Comparison of ENCODE assay signal across 21 cellular contexts in the genomic region with DNA sequence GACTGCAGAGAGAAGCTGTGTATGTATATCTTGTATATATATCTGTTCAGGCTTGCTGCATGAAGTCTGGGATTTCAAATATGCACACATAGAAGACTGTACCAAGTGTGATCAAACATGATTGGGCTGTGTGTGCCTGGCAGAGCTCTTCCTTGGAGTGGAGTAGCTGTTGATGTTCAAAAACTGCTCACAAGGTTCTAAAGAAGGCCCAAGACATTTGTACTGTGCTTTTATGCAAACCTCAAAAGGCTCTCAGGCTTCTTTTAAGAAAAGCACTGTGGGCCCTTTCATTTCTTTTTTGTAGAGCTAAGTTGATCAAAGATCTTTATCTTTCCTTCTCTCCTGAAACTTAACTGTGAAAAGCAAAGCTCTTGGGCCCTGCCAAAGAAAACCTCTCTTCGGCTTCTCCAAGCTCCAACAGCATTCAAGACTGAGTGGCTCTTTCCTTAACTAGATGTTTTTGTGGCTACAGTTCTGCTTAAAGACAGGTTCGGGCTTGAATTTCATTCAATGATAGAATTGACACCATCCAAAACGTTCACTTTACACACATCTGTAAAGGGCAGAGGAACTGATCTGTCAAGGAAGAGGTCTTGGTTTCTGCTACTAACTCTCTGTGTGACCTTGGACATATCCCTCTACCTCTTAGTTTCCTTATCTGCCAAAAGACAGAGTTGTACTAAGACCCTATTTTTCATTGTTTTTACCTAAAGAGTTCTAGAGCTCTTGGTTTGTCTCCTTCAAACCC.
DNase-seq lines count a peak whose midpoint lies in the region; ATAC-seq and TF ChIP-seq lines count a peak whose summit lies in the region.
"Had no signal": no experiment of that assay in that cellular context is flagged by ENCODE, and none has a peak within 500 bp of the region (broad histone marks: within the 10 kb centered on the region; RNA-seq: fewer than 3 reads in every experiment).

No MANE protein-coding gene starts in this region.

- H3K14ac ChIP-seq in mesenchymal stem cell (ENCODE audit: low read length in 2 of 2) = no peak overlapping the region

- TF ChIP-seq CTCF in gastrocnemius medialis (IDR thresholded peaks at IDR 0.05 in 4 of 5, conservative IDR thresholded peaks at IDR 0.05 in 1 of 5) = no peak

- peak overlapping the region; percentile 41 for H3K9ac ChIP-seq in mesenchymal stem cell (ENCODE audit: low read length)

- no peak overlapping the region for H2BK15ac ChIP-seq in mesenchymal stem cell (ENCODE audit: low read depth, poor library complexity, severe bottlenecking)

- in situ Hi-C loops in gastrocnemius medialis (cut with MboI; ENCODE audit: low sequenced_read_pairs in 4 of 4) = no loop called here

- no peaks in the 10 kb centered on the region for H3K36me3 ChIP-seq in CD4-positive, CD25-positive, alpha-beta regulatory T cell (ENCODE audit: control insufficient read depth, insufficient read depth, low read length)
- H3K36me3 ChIP-seq in mesenchymal stem cell (ENCODE audit: control insufficient read depth in 1 of 2, insufficient read depth in 2 of 2, low read depth in 1 of 2, low read length in 2 of 2) (no peaks in the 10 kb centered on the region), gastrocnemius medialis (no peaks in the 10 kb centered on the region)
- H3K36me3 ChIP-seq: ovary, tibial artery had no signal

- peak in 1 of 2 donors; percentile 12 for ATAC-seq in CD4-positive, CD25-positive, alpha-beta regulatory T cell (ENCODE audit: low read depth in 2 of 2)
- ATAC-seq in GM18498 (IDR thresholded peaks at IDR 0.05; ENCODE audit: unreplicated experiment) (peak; percentile 41), gastrocnemius medialis (no peak), HG03039 (IDR thresholded peaks at IDR 0.05; ENCODE audit: unreplicated experiment) (no peak)
- ATAC-seq: mucosa of descending colon, PC-3 had no signal

- peak overlapping the region; percentile 13 to 70 (median 36) for H3K4me3 Mint-ChIP-seq in CD4-positive, CD25-positive, alpha-beta regulatory T cell
- H3K4me3 Mint-ChIP-seq in activated T-helper 1 cell treated with anti-CD3 and anti-CD28 coated beads, Interleukin-12 subunit alpha, Interleukin-12 subunit beta, Interleukin-2, Interleukin-4 antibody, amounts not matched to agents 30 ng/mL and 10 ng/mL and 1 ng/mL, durations not matched to agents 14 hours and 24 hours and 36 hours = peak overlapping the region; percentile 65
- H3K4me3 Mint-ChIP-seq: B cell, endodermal cell had no signal

- intact Hi-C loops in activated T-helper 1 cell treated with anti-CD3 and anti-CD28 coated beads, Interleukin-12 subunit alpha, Interleukin-12 subunit beta, Interleukin-2, Interleukin-4 antibody, amounts not matched to agents 30 ng/mL and 10 ng/mL and 1 ng/mL, durations not matched to agents 14 hours and 24 hours and 36 hours (cut with micrococcal nuclease) = loop anchor here (1.0 to 2.0 kb wide), 2 partner anchors 8 to 28 kb away; no protein-coding TSS in a partner anchor
- intact Hi-C loops in gastrocnemius medialis (cut with DNase I; ENCODE audit: low total_unique reads) = no loop called here

- H3K23ac ChIP-seq in mesenchymal stem cell (ENCODE audit: low read length in 2 of 2) = no peak overlapping the region

- 100% methylated on average over 3 of the region's 3 CpGs for WGBS in mesenchymal stem cell

- peak overlapping the region; percentile 53 for H3K27ac ChIP-seq in CD4-positive, CD25-positive, alpha-beta regulatory T cell (ENCODE audit: insufficient read depth, low read length, poor library complexity, severe bottlenecking)
- H3K27ac ChIP-seq in mesenchymal stem cell (ENCODE audit: low read length, poor library complexity, severe bottlenecking) (no peak overlapping the region), gastrocnemius medialis (no peak overlapping the region)
- H3K27ac ChIP-seq: ovary had no signal

- H3K27me3 Mint-ChIP-seq in CD4-positive, CD25-positive, alpha-beta regulatory T cell = peaks cover 11% of the 10 kb centered on the region
- H3K27me3 Mint-ChIP-seq in activated T-helper 1 cell treated with anti-CD3 and anti-CD28 coated beads, Interleukin-12 subunit alpha, Interleukin-12 subunit beta, Interleukin-2, Interleukin-4 antibody, amounts not matched to agents 30 ng/mL and 10 ng/mL and 1 ng/mL, durations not matched to agents 14 hours and 24 hours and 36 hours (ENCODE audit: insufficient read depth) = no peaks in the 10 kb centered on the region

- no peak overlapping the region for H3K4ac ChIP-seq in mesenchymal stem cell (ENCODE audit: low read depth in 1 of 2, low read length in 2 of 2)

- peak overlapping the region; percentile 87 to 100 (median 87) for H3K27ac Mint-ChIP-seq in CD4-positive, CD25-positive, alpha-beta regulatory T cell
- peak overlapping the region; percentile 88 for H3K27ac Mint-ChIP-seq in activated T-helper 1 cell treated with anti-CD3 and anti-CD28 coated beads, Interleukin-12 subunit alpha, Interleukin-12 subunit beta, Interleukin-2, Interleukin-4 antibody, amounts not matched to agents 30 ng/mL and 10 ng/mL and 1 ng/mL, durations not matched to agents 14 hours and 24 hours and 36 hours
- H3K27ac Mint-ChIP-seq: B cell, endodermal cell had no signal

- DNase-seq in CD4-positive, CD25-positive, alpha-beta regulatory T cell = peak in 1 of 3 donors; percentile 44
- DNase-seq in activated T-helper 1 cell treated with anti-CD3 and anti-CD28 coated beads, Interleukin-12 subunit alpha, Interleukin-12 subunit beta, Interleukin-2, Interleukin-4 antibody, amounts not matched to agents 30 ng/mL and 10 ng/mL and 1 ng/mL, durations not matched to agents 14 hours and 24 hours and 36 hours (ENCODE audit: low spot score) = no peak
- DNase-seq in mesenchymal stem cell (no peak), middle frontal gyrus (ENCODE audit: extremely low spot score, low spot score) (no peak), gastrocnemius medialis (no peak), SHP77 (lab: John Stamatoyannopoulos, UW) (no peak)
- DNase-seq: cerebellar nuclear complex; endodermal cell; HCEC 1CT; hypothalamus; mucosa of descending colon; NCI-H2081 treated with DMSO at 0.1 percent for 48 hours; NCI-H526 treated with DMSO at 0.1 percent for 48 hours; ovary; PC-3; stimulated activated CD4-positive, alpha-beta T cell treated with anti-CD3 and anti-CD28 coated beads, Interleukin-4, amount 100 ng/mL, for 24 hours; stimulated activated CD8-positive, alpha-beta memory T cell treated with anti-CD3 and anti-CD28 coated beads, Interleukin-4, amount 100 ng/mL, for 48 hours; tibial artery had no signal

- no peak for TF ChIP-seq POLR2A in gastrocnemius medialis (IDR thresholded peaks at IDR 0.05)

- H2BK5ac ChIP-seq in mesenchymal stem cell (ENCODE audit: low read depth, low read length, poor library complexity, severe bottlenecking) = no peak overlapping the region

- no peak overlapping the region for H2AFZ ChIP-seq in mesenchymal stem cell (ENCODE audit: low read depth, low read length)

- H2BK12ac ChIP-seq in mesenchymal stem cell (ENCODE audit: low read length in 2 of 2) = no peak overlapping the region

- no peak overlapping the region for H3K4me2 ChIP-seq in mesenchymal stem cell (ENCODE audit: low read length, poor library complexity, severe bottlenecking)

- H3K18ac ChIP-seq in mesenchymal stem cell (ENCODE audit: low read depth in 1 of 2, low read length in 2 of 2) = no peak overlapping the region

- peaks cover 34% of the 10 kb centered on the region for H3K4me1 ChIP-seq in CD4-positive, CD25-positive, alpha-beta regulatory T cell (ENCODE audit: control insufficient read depth, insufficient read depth, low read length, poor library complexity, severe bottlenecking)
- H3K4me1 ChIP-seq in mesenchymal stem cell (ENCODE audit: control insufficient read depth, insufficient read depth, low read depth, low read length) (no peaks in the 10 kb centered on the region), gastrocnemius medialis (no peaks in the 10 kb centered on the region)

- H3K9me3 ChIP-seq in CD4-positive, CD25-positive, alpha-beta regulatory T cell (ENCODE audit: control insufficient read depth in 2 of 2, low read length in 2 of 2) = no peaks in the 10 kb centered on the region
- H3K9me3 ChIP-seq in mesenchymal stem cell (ENCODE audit: control insufficient read depth, low read length) (peaks cover 4% of the 10 kb centered on the region), gastrocnemius medialis (no peaks in the 10 kb centered on the region)
- H3K9me3 ChIP-seq: mucosa of descending colon, ovary, tibial artery had no signal

- peaks cover 0 to 2% (median 0%) of the 10 kb centered on the region in 7 donors for H3K9me3 Mint-ChIP-seq in CD4-positive, CD25-positive, alpha-beta regulatory T cell
- H3K9me3 Mint-ChIP-seq in activated T-helper 1 cell treated with anti-CD3 and anti-CD28 coated beads, Interleukin-12 subunit alpha, Interleukin-12 subunit beta, Interleukin-2, Interleukin-4 antibody, amounts not matched to agents 30 ng/mL and 10 ng/mL and 1 ng/mL, durations not matched to agents 14 hours and 24 hours and 36 hours = peaks cover 2% of the 10 kb centered on the region

- H4K8ac ChIP-seq in mesenchymal stem cell (ENCODE audit: low read length) = no peak overlapping the region

- no peaks in the 10 kb centered on the region for H3K36me3 Mint-ChIP-seq in CD4-positive, CD25-positive, alpha-beta regulatory T cell
- peaks cover 10% of the 10 kb centered on the region for H3K36me3 Mint-ChIP-seq in activated T-helper 1 cell treated with anti-CD3 and anti-CD28 coated beads, Interleukin-12 subunit alpha, Interleukin-12 subunit beta, Interleukin-2, Interleukin-4 antibody, amounts not matched to agents 30 ng/mL and 10 ng/mL and 1 ng/mL, durations not matched to agents 14 hours and 24 hours and 36 hours (ENCODE audit: low read depth)

- H3K27me3 ChIP-seq in CD4-positive, CD25-positive, alpha-beta regulatory T cell (ENCODE audit: control insufficient read depth, insufficient read depth, low read length) = peaks cover 2% of the 10 kb centered on the region
- H3K27me3 ChIP-seq in mesenchymal stem cell (ENCODE audit: control insufficient read depth in 1 of 2, insufficient read depth in 1 of 2, low read length in 2 of 2) = no peaks in the 10 kb centered on the region
- no peaks in the 10 kb centered on the region for H3K27me3 ChIP-seq in gastrocnemius medialis
- H3K27me3 ChIP-seq: ovary, tibial artery had no signal

- H2AK5ac ChIP-seq in mesenchymal stem cell (ENCODE audit: low read length, severe bottlenecking) = no peak overlapping the region

- no peak overlapping the region for H3K4me3 ChIP-seq in CD4-positive, CD25-positive, alpha-beta regulatory T cell (ENCODE audit: low read depth, low read length)
- H3K4me3 ChIP-seq in mesenchymal stem cell (ENCODE audit: insufficient read depth in 1 of 2, low read depth in 1 of 2, low read length in 2 of 2) (no peak overlapping the region), gastrocnemius medialis (no peak overlapping the region)
- H3K4me3 ChIP-seq: mucosa of descending colon, ovary, tibial artery had no signal

- H3K79me1 ChIP-seq in mesenchymal stem cell (replicated peaks; ENCODE audit: low read length, poor library complexity, severe bottlenecking) = no peaks in the 10 kb centered on the region

- no peak overlapping the region for H2BK120ac ChIP-seq in mesenchymal stem cell (ENCODE audit: low read depth, low read length)

- peaks cover 17 to 89% (median 66%) of the 10 kb centered on the region in 4 donors for H3K4me1 Mint-ChIP-seq in CD4-positive, CD25-positive, alpha-beta regulatory T cell
- H3K4me1 Mint-ChIP-seq in activated T-helper 1 cell treated with anti-CD3 and anti-CD28 coated beads, Interleukin-12 subunit alpha, Interleukin-12 subunit beta, Interleukin-2, Interleukin-4 antibody, amounts not matched to agents 30 ng/mL and 10 ng/mL and 1 ng/mL, durations not matched to agents 14 hours and 24 hours and 36 hours (ENCODE audit: low read depth) = peaks cover 82% of the 10 kb centered on the region
- H3K4me1 Mint-ChIP-seq: B cell, endodermal cell had no signal

- no peak overlapping the region for H4K91ac ChIP-seq in mesenchymal stem cell (ENCODE audit: low read length)
